Comparison of ENCODE assay signal across 18 cellular contexts in genomic region chr3:193732827-193733226, GRCh38.
"Had no signal": no experiment of that assay in that cellular context is flagged by ENCODE, and none has a peak within 500 bp of the region (broad histone marks: within the 10 kb centered on the region; RNA-seq: fewer than 3 reads in every experiment).

No MANE protein-coding gene starts in this region.

- H3K27me3 ChIP-seq: esophagus squamous epithelium, neutrophil, right atrium auricular region, upper lobe of left lung, vagina had no signal

- H3K4me1 Mint-ChIP-seq: naive thymus-derived CD4-positive, alpha-beta T cell had no signal

- H3K36me3 Mint-ChIP-seq: naive thymus-derived CD4-positive, alpha-beta T cell had no signal

- FAIRE-seq: small intestine had no signal

- H3K27ac ChIP-seq: epithelial cell of prostate, esophagus squamous epithelium, foreskin keratinocyte, neutrophil, right atrium auricular region, upper lobe of left lung, vagina had no signal

- H3K27ac Mint-ChIP-seq: dendritic cell treated with granulocyte-macrophage colony-stimulating factor and Interleukin-4, amounts not matched to agents 40 ng/mL and 50 ng/mL, for 4 days; effector memory CD8-positive, alpha-beta T cell; naive thymus-derived CD4-positive, alpha-beta T cell; nephron progenitor cell had no signal

- ATAC-seq: effector memory CD8-positive, alpha-beta T cell; left colon; left ventricle myocardium superior; naive thymus-derived CD4-positive, alpha-beta T cell had no signal

- H3K4me3 Mint-ChIP-seq: dendritic cell treated with granulocyte-macrophage colony-stimulating factor and Interleukin-4, amounts not matched to agents 40 ng/mL and 50 ng/mL, for 4 days; effector memory CD8-positive, alpha-beta T cell; naive thymus-derived CD4-positive, alpha-beta T cell; nephron progenitor cell had no signal

- H3K4me3 ChIP-seq: esophagus squamous epithelium, lung, right atrium auricular region, upper lobe of left lung, vagina had no signal

- DNase-seq: effector memory CD8-positive, alpha-beta T cell; esophagus squamous epithelium; hippocampal formation; left colon; left ventricle myocardium superior; naive thymus-derived CD4-positive, alpha-beta T cell; nephron progenitor cell; stimulated activated CD4-positive, alpha-beta T cell treated with anti-CD3 and anti-CD28 coated beads, Interleukin-2, amount 100 ng/mL, for 48 hours; stimulated activated naive CD4-positive, alpha-beta T cell treated with Interleukin-2 at 50 U/mL for 16 hours; upper lobe of left lung had no signal

- H3K9me3 Mint-ChIP-seq: dendritic cell treated with granulocyte-macrophage colony-stimulating factor and Interleukin-4, amounts not matched to agents 40 ng/mL and 50 ng/mL, for 4 days; effector memory CD8-positive, alpha-beta T cell; naive thymus-derived CD4-positive, alpha-beta T cell; nephron progenitor cell had no signal

- H3K4me1 ChIP-seq: esophagus squamous epithelium, foreskin keratinocyte, right atrium auricular region, upper lobe of left lung, vagina had no signal

- H3K27me3 Mint-ChIP-seq: dendritic cell treated with granulocyte-macrophage colony-stimulating factor and Interleukin-4, amounts not matched to agents 40 ng/mL and 50 ng/mL, for 4 days had no signal

- H3K36me3 ChIP-seq: esophagus squamous epithelium, neutrophil, right atrium auricular region, upper lobe of left lung, vagina had no signal

- H3K9me3 ChIP-seq: esophagus squamous epithelium, neutrophil, right atrium auricular region, upper lobe of left lung, vagina had no signal
